ENCODE assay signal across 19 cellular contexts in the genomic region with DNA sequence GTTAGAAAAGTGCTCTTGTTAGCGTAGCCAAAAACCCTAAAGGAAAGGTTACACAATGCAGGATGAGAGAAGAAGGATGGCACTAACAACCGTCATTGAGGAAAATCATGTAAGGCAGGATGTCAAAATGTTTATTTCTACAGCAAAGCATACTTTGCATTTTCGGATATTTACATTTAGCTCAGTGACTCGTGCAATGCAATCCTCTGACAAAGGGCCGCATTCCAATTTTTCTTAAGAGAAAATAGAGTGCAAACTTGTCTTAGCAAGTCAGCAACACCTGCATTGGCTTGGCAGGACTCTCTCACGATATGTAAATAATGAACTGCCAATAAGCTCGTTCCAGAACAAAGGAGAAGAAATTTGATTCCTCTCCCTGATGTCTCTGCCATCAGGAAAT. TPM values are rescaled to one million over a fixed set of nuclear protein-coding genes. Genes with fewer than 3 reads are reported as not detected.
DNase-seq lines count a peak whose midpoint lies in the region; ATAC-seq and TF ChIP-seq lines count a peak whose summit lies in the region.
"Had no signal": no experiment of that assay in that cellular context is flagged by ENCODE, and none has a peak within 500 bp of the region (broad histone marks: within the 10 kb centered on the region; RNA-seq: fewer than 3 reads in every experiment).

No MANE protein-coding gene starts in this region.

- H3K4me1 ChIP-seq in esophagus squamous epithelium (peaks cover 7 to 43% (median 12%) of the 10 kb centered on the region in 3 donors), gastrocnemius medialis (no peaks in the 10 kb centered on the region), smooth muscle cell (ENCODE audit: low read depth) (no peaks in the 10 kb centered on the region)
- H3K4me1 ChIP-seq: colonic mucosa, parathyroid adenoma, tibial artery had no signal

- H2AFZ ChIP-seq in smooth muscle cell (ENCODE audit: low read depth), result no peak overlapping the region
- H2AFZ ChIP-seq: parathyroid adenoma had no signal

- intact Hi-C loops in esophagus squamous epithelium (cut with DNase I) (no loop called here), gastrocnemius medialis (cut with DNase I; ENCODE audit: low total_unique reads) (no loop called here)

- H3K9me3 Mint-ChIP-seq in progenitor cell of endocrine pancreas (ENCODE audit: low read depth), result no peaks in the 10 kb centered on the region
- no peaks in the 10 kb centered on the region for H3K9me3 Mint-ChIP-seq in natural killer cell treated with Interleukin-12 subunit alpha and Interleukin-12 subunit beta and Interleukin-15 and Interleukin-18, amount 100 ng/mL, for 72 hours
- H3K9me3 Mint-ChIP-seq: immature natural killer cell, mesothelial cell of epicardium had no signal

- peak; percentile 58 for DNase-seq in COLO668 (lab: John Stamatoyannopoulos, UW; ENCODE audit: unreplicated experiment)
- peak; percentile 32 for DNase-seq in NCI-H1092 treated with DMSO at 0.1 percent for 48 hours (lab: John Stamatoyannopoulos, UW)
- DNase-seq in NCI-H526 treated with DMSO at 0.1 percent for 48 hours (lab: John Stamatoyannopoulos, UW), result peak; percentile 88
- no peak for DNase-seq in esophagus squamous epithelium (lab: John Stamatoyannopoulos, UW)
- DNase-seq in gastrocnemius medialis, result no peak
- DNase-seq in progenitor cell of endocrine pancreas (ENCODE audit: low spot score, unreplicated experiment), result no peak
- DNase-seq in smooth muscle cell (lab: John Stamatoyannopoulos, UW; ENCODE audit: unreplicated experiment), result no peak
- DNase-seq in natural killer cell treated with Interleukin-12 subunit alpha and Interleukin-12 subunit beta and Interleukin-15 and Interleukin-18, amount 100 ng/mL, for 72 hours (ENCODE audit: low spot score), result no peak
- DNase-seq: ACHN; activated CD4-positive, alpha-beta T cell treated with anti-CD3 and anti-CD28 coated beads for 1 hour; Calu3; colonic mucosa; immature natural killer cell; NCI-H1694 treated with DMSO at 0.1 percent for 48 hours; stimulated activated CD4-positive, alpha-beta T cell treated with anti-CD3 and anti-CD28 coated beads, Interleukin-15, amount 100 ng/mL, for 24 hours; tibial artery had no signal

- H3K4me2 ChIP-seq in smooth muscle cell, result no peak overlapping the region

- no peak overlapping the region for H3K9ac ChIP-seq in smooth muscle cell (ENCODE audit: low read depth)
- H3K9ac ChIP-seq: parathyroid adenoma had no signal

- no peak overlapping the region for H3K4me3 Mint-ChIP-seq in progenitor cell of endocrine pancreas (ENCODE audit: low read depth)
- no peak overlapping the region for H3K4me3 Mint-ChIP-seq in natural killer cell treated with Interleukin-12 subunit alpha and Interleukin-12 subunit beta and Interleukin-15 and Interleukin-18, amount 100 ng/mL, for 72 hours
- H3K4me3 Mint-ChIP-seq: immature natural killer cell, mesothelial cell of epicardium had no signal

- no peak for TF ChIP-seq CTCF in esophagus squamous epithelium (IDR thresholded peaks at IDR 0.05)
- TF ChIP-seq CTCF in gastrocnemius medialis (IDR thresholded peaks at IDR 0.05 in 4 of 5, conservative IDR thresholded peaks at IDR 0.05 in 1 of 5), result no peak
- no peak for TF ChIP-seq CTCF in progenitor cell of endocrine pancreas (IDR thresholded peaks at IDR 0.05; ENCODE audit: unreplicated experiment)
- no peak for TF ChIP-seq CTCF in smooth muscle cell (IDR thresholded peaks at IDR 0.05; ENCODE audit: borderline replicate concordance, insufficient read depth, poor library complexity, severe bottlenecking)

- no peaks in the 10 kb centered on the region for H3K79me2 ChIP-seq in smooth muscle cell (ENCODE audit: low read depth)
- H3K79me2 ChIP-seq: parathyroid adenoma had no signal

- H3K9me3 ChIP-seq in esophagus squamous epithelium (no peaks in the 10 kb centered on the region), gastrocnemius medialis (no peaks in the 10 kb centered on the region), smooth muscle cell (replicated peaks; ENCODE audit: low read depth) (no peaks in the 10 kb centered on the region)
- H3K9me3 ChIP-seq: colonic mucosa, tibial artery had no signal

- no peak overlapping the region for H3K27ac Mint-ChIP-seq in progenitor cell of endocrine pancreas
- H3K27ac Mint-ChIP-seq in natural killer cell treated with Interleukin-12 subunit alpha and Interleukin-12 subunit beta and Interleukin-15 and Interleukin-18, amount 100 ng/mL, for 72 hours, result no peak overlapping the region
- H3K27ac Mint-ChIP-seq: immature natural killer cell, mesothelial cell of epicardium had no signal

- peaks cover 27% of the 10 kb centered on the region for H3K4me1 Mint-ChIP-seq in progenitor cell of endocrine pancreas (ENCODE audit: low read depth)
- no peaks in the 10 kb centered on the region for H3K4me1 Mint-ChIP-seq in natural killer cell treated with Interleukin-12 subunit alpha and Interleukin-12 subunit beta and Interleukin-15 and Interleukin-18, amount 100 ng/mL, for 72 hours (ENCODE audit: low read depth in 2 of 2)
- H3K4me1 Mint-ChIP-seq: immature natural killer cell had no signal

- H3K36me3 ChIP-seq in esophagus squamous epithelium (no peaks in the 10 kb centered on the region), gastrocnemius medialis (no peaks in the 10 kb centered on the region), smooth muscle cell (ENCODE audit: low read depth) (no peaks in the 10 kb centered on the region)
- H3K36me3 ChIP-seq: colonic mucosa, tibial artery had no signal

- H3K4me3 ChIP-seq in esophagus squamous epithelium (no peak overlapping the region), gastrocnemius medialis (no peak overlapping the region), smooth muscle cell (no peak overlapping the region)
- H3K4me3 ChIP-seq: colonic mucosa, tibial artery had no signal

- no peak for ATAC-seq in gastrocnemius medialis
- no peak for ATAC-seq in natural killer cell treated with Interleukin-12 subunit alpha and Interleukin-12 subunit beta and Interleukin-15 and Interleukin-18, amount 100 ng/mL, for 72 hours
- ATAC-seq: Panc1 had no signal

- 13 to 34% methylated on average over 7 of the region's 7 CpGs for WGBS in esophagus squamous epithelium, 2 donors
- WGBS in smooth muscle cell (ENCODE audit: low lambda C conversion rate), result 67% methylated on average over 7 of the region's 7 CpGs

- H3K27me3 Mint-ChIP-seq in progenitor cell of endocrine pancreas, result peaks cover 4% of the 10 kb centered on the region
- no peaks in the 10 kb centered on the region for H3K27me3 Mint-ChIP-seq in natural killer cell treated with Interleukin-12 subunit alpha and Interleukin-12 subunit beta and Interleukin-15 and Interleukin-18, amount 100 ng/mL, for 72 hours

- no peaks in the 10 kb centered on the region for H3K27me3 ChIP-seq in esophagus squamous epithelium
- no peaks in the 10 kb centered on the region for H3K27me3 ChIP-seq in gastrocnemius medialis
- no peaks in the 10 kb centered on the region for H3K27me3 ChIP-seq in smooth muscle cell (ENCODE audit: low read depth)
- H3K27me3 ChIP-seq: colonic mucosa, tibial artery had no signal

- H3K27ac ChIP-seq in esophagus squamous epithelium (peak overlapping the region in 3 of 4 donors; percentile 16 to 70 (median 65)), gastrocnemius medialis (no peak overlapping the region), smooth muscle cell (ENCODE audit: low read depth) (no peak overlapping the region)
- H3K27ac ChIP-seq: colonic mucosa, parathyroid adenoma, tibial artery had no signal

- no peaks in the 10 kb centered on the region for H3F3A ChIP-seq in smooth muscle cell (ENCODE audit: low read depth)

- in situ Hi-C loops in gastrocnemius medialis (cut with MboI; ENCODE audit: low sequenced_read_pairs in 4 of 4), result no loop called here

- no peak for TF ChIP-seq POLR2A in esophagus squamous epithelium (IDR thresholded peaks at IDR 0.05)
- no peak for TF ChIP-seq POLR2A in gastrocnemius medialis (IDR thresholded peaks at IDR 0.05)

- H3K36me3 Mint-ChIP-seq in progenitor cell of endocrine pancreas (ENCODE audit: insufficient read depth), result peaks cover 1% of the 10 kb centered on the region
- no peaks in the 10 kb centered on the region for H3K36me3 Mint-ChIP-seq in natural killer cell treated with Interleukin-12 subunit alpha and Interleukin-12 subunit beta and Interleukin-15 and Interleukin-18, amount 100 ng/mL, for 72 hours
- H3K36me3 Mint-ChIP-seq: immature natural killer cell had no signal

- H4K20me1 ChIP-seq in smooth muscle cell (ENCODE audit: low read depth), result no peaks in the 10 kb centered on the region

RNA-seq across cellular contexts. Expression of gene TIAM1, which starts 33.3 kb away (rescaled TPM):
- total RNA-seq in esophagus squamous epithelium (100 to 1,000 TPM in 1 of 4 donors, 10 to 100 TPM in 3; 51.0 to 105 (median 85.6) TPM), gastrocnemius medialis (1 to 10 TPM in 2 of 4 donors, under 1 TPM in 2; 0.66 to 3.5 (median 1.0) TPM), progenitor cell of endocrine pancreas (35.4 and 36.8 TPM in 2 replicates), smooth muscle cell (8.2 and 12.9 TPM in 2 replicates)
- 3.2 and 4.8 TPM in 2 replicates for polyA plus RNA-seq in smooth muscle cell
- total RNA-seq in natural killer cell treated with Interleukin-12 subunit alpha and Interleukin-12 subunit beta and Interleukin-15 and Interleukin-18, amount 100 ng/mL, for 72 hours, result 100 to 1,000 TPM in 1 of 2 donors, 10 to 100 TPM in 1; 57.4 to 125 TPM

Comparison
In these comparisons a context has a peak if more than half of its experiments do, and no peak if none do; other contexts are left out.
1. DNase-seq: peak in COLO668 (single experiment), NCI-H1092 treated with DMSO at 0.1 percent for 48 hours (single experiment) and NCI-H526 treated with DMSO at 0.1 percent for 48 hours (single experiment); none in esophagus squamous epithelium (single experiment), gastrocnemius medialis (0 of 2), progenitor cell of endocrine pancreas (single experiment), smooth muscle cell (single experiment) and natural killer cell treated with Interleukin-12 subunit alpha and Interleukin-12 subunit beta and Interleukin-15 and Interleukin-18, amount 100 ng/mL, for 72 hours (single experiment).
2. H3K27ac ChIP-seq: peak in esophagus squamous epithelium (3 of 4); none in gastrocnemius medialis (0 of 4) and smooth muscle cell (single experiment).